1 cellular context compared by ENCODE assay signal in the genomic region with DNA sequence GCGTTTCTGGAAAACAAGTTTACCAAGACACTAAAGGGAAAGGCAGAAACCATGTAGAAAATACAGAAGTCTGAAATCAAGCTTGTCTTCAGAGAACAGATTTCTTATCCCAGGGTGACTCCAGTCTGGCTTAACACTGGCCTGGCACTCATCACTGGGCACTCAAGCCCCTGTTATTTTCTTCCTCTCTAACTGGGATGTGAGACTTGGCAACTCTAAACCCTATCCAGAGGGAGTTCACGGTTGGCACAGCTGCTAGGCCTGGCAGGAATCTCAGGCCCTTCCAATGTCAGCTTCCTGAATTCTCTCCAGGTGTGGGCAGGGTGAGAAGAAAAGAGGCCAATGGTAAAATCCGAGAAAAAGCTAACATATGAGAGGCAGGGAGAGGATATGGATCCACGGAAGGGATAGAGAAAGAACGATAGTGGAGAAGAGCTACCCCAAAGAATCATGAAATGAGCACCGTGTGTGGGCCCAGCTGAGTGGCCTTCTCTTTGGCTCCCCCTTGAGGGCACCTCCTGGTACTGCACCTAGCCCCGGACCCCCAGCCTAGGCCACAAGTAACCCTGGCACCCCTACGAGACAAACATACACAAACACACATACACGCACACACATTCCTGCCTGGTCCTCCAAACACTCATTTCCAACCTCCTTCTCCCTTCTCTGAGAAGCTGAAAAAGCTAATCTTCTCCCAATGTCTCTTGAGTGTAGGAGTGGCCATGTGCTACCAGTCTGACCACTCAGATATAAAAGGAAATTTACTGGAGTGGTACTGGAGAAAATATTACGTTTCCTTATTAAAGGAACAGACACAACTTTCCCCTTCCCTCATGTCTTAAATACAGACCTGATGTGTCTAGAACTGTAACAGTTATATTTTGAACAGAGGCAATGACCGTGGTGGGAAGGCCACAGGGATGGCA.
TF ChIP-seq lines count a peak whose summit lies in the region.

No MANE protein-coding gene starts in this region.

TF ChIP-seq in liver, 16 proteins besides CTCF, POLR2A, EP300 and RAD21 (continued from another document):
- no peak for TF ChIP-seq TAF1 (conservative IDR thresholded peaks at IDR 0.05)
- no peak for TF ChIP-seq HNF4A (conservative IDR thresholded peaks at IDR 0.05)
- no peak for TF ChIP-seq YY1 (IDR thresholded peaks at IDR 0.05)
- no peak for TF ChIP-seq JUND (IDR thresholded peaks at IDR 0.05)
TF ChIP-seq in liver: peak in this region for 0.
